ENCODE assay signal across 13 cellular contexts in the genomic region with DNA sequence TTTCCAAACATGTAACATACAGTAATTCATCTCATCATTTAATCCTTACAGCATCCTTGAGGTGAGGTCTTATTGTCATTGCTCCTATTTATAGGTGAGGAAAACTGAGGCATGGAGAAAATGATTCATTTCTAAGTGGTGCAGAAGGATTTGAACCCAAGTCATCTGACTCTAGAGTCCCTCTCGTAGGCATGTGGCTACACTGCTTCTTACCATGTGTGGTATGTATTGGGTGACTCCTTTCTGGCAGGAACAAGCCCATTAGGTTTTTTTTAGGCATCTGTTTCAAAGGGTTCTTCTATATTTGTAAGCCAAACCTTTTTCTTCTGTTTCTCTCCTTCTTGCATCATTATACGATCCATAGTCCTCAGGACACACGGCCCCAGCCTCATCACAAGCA.
"Had no signal": no experiment of that assay in that cellular context is flagged by ENCODE, and none has a peak within 500 bp of the region (broad histone marks: within the 10 kb centered on the region; RNA-seq: fewer than 3 reads in every experiment).

No MANE protein-coding gene starts in this region.

- H3K27ac Mint-ChIP-seq: activated naive CD4-positive, alpha-beta T cell treated with anti-CD3 and anti-CD28 coated beads, Interleukin-2, amount 50 U/mL, for 72 hours; nephron progenitor cell; stimulated activated effector memory CD8-positive, alpha-beta T cell treated with anti-CD3 and anti-CD28 coated beads, Interleukin-12 subunit alpha, Interleukin-12 subunit beta, amount 100 ng/mL, for 72 hours had no signal

- H3K4me3 Mint-ChIP-seq: nephron progenitor cell; stimulated activated effector memory CD8-positive, alpha-beta T cell treated with anti-CD3 and anti-CD28 coated beads, Interleukin-12 subunit alpha, Interleukin-12 subunit beta, amount 100 ng/mL, for 72 hours had no signal

- DNase-seq: activated CD4-positive, alpha-beta T cell treated with anti-CD3 and anti-CD28 coated beads, Interleukin-2, amount 50 U/mL, for 48 hours; activated effector memory CD4-positive, alpha-beta T cell treated with anti-CD3 and anti-CD28 coated beads, Interleukin-2, amount 50 U/mL, for 16 hours; activated T-cell treated with anti-CD3 and anti-CD28 coated beads, Interleukin-2, amount 50 U/mL, for 1 hour; mesendoderm; nephron progenitor cell; occipital lobe; stimulated activated CD4-positive, alpha-beta T cell treated with anti-CD3 and anti-CD28 coated beads, Interleukin-12 subunit alpha, Interleukin-12 subunit beta, amount 100 ng/mL, for 4 hours; stimulated activated CD4-positive, alpha-beta T cell treated with anti-CD3 and anti-CD28 coated beads, Interleukin-2, amount 100 ng/mL, for 24 hours; uterus had no signal

- H3K36me3 ChIP-seq: prostate gland, uterus had no signal

- H3K9me3 ChIP-seq: prostate gland, uterus had no signal

- H3K9me3 Mint-ChIP-seq: stimulated activated effector memory CD8-positive, alpha-beta T cell treated with anti-CD3 and anti-CD28 coated beads, Interleukin-12 subunit alpha, Interleukin-12 subunit beta, amount 100 ng/mL, for 72 hours had no signal

- H3K27ac ChIP-seq: prostate gland, uterus, VCaP had no signal

- H3K4me3 ChIP-seq: prostate gland, uterus had no signal

- H3K27me3 ChIP-seq: uterus had no signal

- H3K4me1 ChIP-seq: prostate gland, uterus had no signal

- ATAC-seq: activated naive CD4-positive, alpha-beta T cell treated with anti-CD3 and anti-CD28 coated beads, Interleukin-2, amount 50 U/mL, for 72 hours; stimulated activated effector memory CD8-positive, alpha-beta T cell treated with anti-CD3 and anti-CD28 coated beads, Interleukin-12 subunit alpha, Interleukin-12 subunit beta, amount 100 ng/mL, for 72 hours had no signal

- H3K36me3 Mint-ChIP-seq: activated naive CD4-positive, alpha-beta T cell treated with anti-CD3 and anti-CD28 coated beads, Interleukin-2, amount 50 U/mL, for 72 hours; stimulated activated effector memory CD8-positive, alpha-beta T cell treated with anti-CD3 and anti-CD28 coated beads, Interleukin-12 subunit alpha, Interleukin-12 subunit beta, amount 100 ng/mL, for 72 hours had no signal
